Comparison of ENCODE assay signal across 8 cellular contexts in genomic region chr21:43717967-43718871, GRCh38. TPM values are rescaled to one million over a fixed set of nuclear protein-coding genes. Genes with fewer than 3 reads are reported as not detected.
DNase-seq lines count a peak whose midpoint lies in the region; ATAC-seq and TF ChIP-seq lines count a peak whose summit lies in the region.

No MANE protein-coding gene starts in this region.

- H3K36me3 ChIP-seq in lung (ENCODE audit: control insufficient read depth in 2 of 2, insufficient read depth in 2 of 2, low read length in 2 of 2), result peaks cover 0 to 4% of the 10 kb centered on the region in 2 donors

- no peak for DNase-seq in activated T-cell treated with anti-CD3 and anti-CD28 coated beads, Interleukin-2, amount 50 U/mL, for 24 hours
- DNase-seq in activated T-cell treated with anti-CD3 and anti-CD28 coated beads for 4 hours (no peak), cardiac fibroblast (ENCODE audit: low read depth in 2 of 2) (no peak), lung (ENCODE audit: low spot score) (no peak), type B pancreatic cell (ENCODE audit: extremely low spot score, unreplicated experiment) (no peak), caudate nucleus (lab: John Stamatoyannopoulos, UW) (no peak), NCI-H1436 treated with DMSO at 0.1 percent for 48 hours (lab: John Stamatoyannopoulos, UW) (no peak)

- no peak for TF ChIP-seq CTCF in cardiac fibroblast (IDR thresholded peaks at IDR 0.05; ENCODE audit: low read depth, low read length)
- no peak for TF ChIP-seq CTCF in lung (IDR thresholded peaks at IDR 0.05; ENCODE audit: control extremely low read depth, extremely low read depth)
- no peak for TF ChIP-seq CTCF in type B pancreatic cell (conservative IDR thresholded peaks at IDR 0.05)

- 28 to 33% methylated on average over 45 to 70 of the region's 70 CpGs for WGBS in lung, 2 donors

- peaks cover 4% of the 10 kb centered on the region for H3K27me3 Mint-ChIP-seq in activated T-cell treated with anti-CD3 and anti-CD28 coated beads, Interleukin-2, amount 50 U/mL, for 24 hours
- no peaks in the 10 kb centered on the region for H3K27me3 Mint-ChIP-seq in type B pancreatic cell

- no peaks in the 10 kb centered on the region for H3K9me3 ChIP-seq in lung (ENCODE audit: control insufficient read depth in 2 of 2, insufficient read depth in 1 of 2, low read length in 1 of 2)

- peaks cover 4 to 25% of the 10 kb centered on the region in 2 donors for H3K4me1 ChIP-seq in lung (ENCODE audit: control insufficient read depth in 2 of 2, insufficient read depth in 2 of 2, low read length in 2 of 2)

- H3K27me3 ChIP-seq in lung (ENCODE audit: control insufficient read depth, insufficient read depth), result no peaks in the 10 kb centered on the region

- peak overlapping the region; percentile 82 for H3K27ac Mint-ChIP-seq in activated T-cell treated with anti-CD3 and anti-CD28 coated beads, Interleukin-2, amount 50 U/mL, for 24 hours
- peak overlapping the region; percentile 75 for H3K27ac Mint-ChIP-seq in type B pancreatic cell

- H3K36me3 Mint-ChIP-seq in activated T-cell treated with anti-CD3 and anti-CD28 coated beads, Interleukin-2, amount 50 U/mL, for 24 hours (ENCODE audit: low read depth), result peaks cover 29% of the 10 kb centered on the region
- no peaks in the 10 kb centered on the region for H3K36me3 Mint-ChIP-seq in type B pancreatic cell

- peak overlapping the region; percentile 49 to 97 for H3K4me3 ChIP-seq in cardiac fibroblast (replicated peaks in 1 of 2; ENCODE audit: low read depth in 2 of 2, low read length in 2 of 2)
- peak overlapping the region; percentile 51 for H3K4me3 ChIP-seq in lung

- H3K9me3 Mint-ChIP-seq in activated T-cell treated with anti-CD3 and anti-CD28 coated beads, Interleukin-2, amount 50 U/mL, for 24 hours, result no peaks in the 10 kb centered on the region
- H3K9me3 Mint-ChIP-seq in type B pancreatic cell, result no peaks in the 10 kb centered on the region

- H3K27ac ChIP-seq in lung (ENCODE audit: low read depth in 1 of 2, low read length in 1 of 2), result peak overlapping the region; percentile 68 to 94
- H3K27ac ChIP-seq in caudate nucleus (ENCODE audit: low read depth, low read length), result no peak overlapping the region

- peak overlapping the region; percentile 74 for H3K4me3 Mint-ChIP-seq in activated T-cell treated with anti-CD3 and anti-CD28 coated beads, Interleukin-2, amount 50 U/mL, for 24 hours
- peak overlapping the region; percentile 85 for H3K4me3 Mint-ChIP-seq in type B pancreatic cell

- ATAC-seq in lung (ENCODE audit: insufficient read depth, low FRiP score) (peak; percentile 1), HG02678 (IDR thresholded peaks at IDR 0.05; ENCODE audit: unreplicated experiment) (no peak)

- peaks cover 32% of the 10 kb centered on the region for H3K4me1 Mint-ChIP-seq in activated T-cell treated with anti-CD3 and anti-CD28 coated beads, Interleukin-2, amount 50 U/mL, for 24 hours (ENCODE audit: low read depth)
- H3K4me1 Mint-ChIP-seq in type B pancreatic cell (ENCODE audit: unreplicated experiment), result peaks cover 9% of the 10 kb centered on the region

RNA-seq across cellular contexts. Expression of gene PDXK, which starts 0.7 kb away (rescaled TPM):
- total RNA-seq in lung (100 to 1,000 TPM in 1 of 2 donors, 10 to 100 TPM in 1; 62.7 to 276 TPM), type B pancreatic cell (ENCODE audit: low replicate concordance) (94.4 and 160 TPM in 2 replicates)
- polyA plus RNA-seq in lung, result 100 to 1,000 TPM; 134 to 181 TPM

RNA-seq across cellular contexts. Expression of gene CSTB, which starts 57.9 kb away (rescaled TPM):
- total RNA-seq in lung (100 to 1,000 TPM in 1 of 2 donors, 10 to 100 TPM in 1; 33.2 to 140 TPM), type B pancreatic cell (ENCODE audit: low replicate concordance) (45.4 and 78.2 TPM in 2 replicates)
- polyA plus RNA-seq in lung, result 100 to 1,000 TPM; 222 to 263 TPM

RNA-seq across cellular contexts. Expression of gene RRP1B, which starts 58.9 kb away (rescaled TPM):
- total RNA-seq in lung (10 to 100 TPM; 14.6 to 18.1 TPM), type B pancreatic cell (ENCODE audit: low replicate concordance) (27.7 and 43.3 TPM in 2 replicates)
- 10 to 100 TPM in 1 of 2 donors, 1 to 10 TPM in 1; 6.4 to 10.8 TPM for polyA plus RNA-seq in lung

RNA-seq across cellular contexts. Expression of gene HSF2BP, which starts 58.9 kb away (rescaled TPM):
- total RNA-seq in lung (under 1 TPM; 0.60 to 0.71 TPM), type B pancreatic cell (ENCODE audit: low replicate concordance) (1.1 and 1.3 TPM in 2 replicates)
- polyA plus RNA-seq in lung, result under 1 TPM; 0.46 to 0.55 TPM
